17 cellular contexts compared by ENCODE assay signal in genomic region chr9:109421034-109421700, GRCh38.
"Had no signal": no experiment of that assay in that cellular context is flagged by ENCODE, and none has a peak within 500 bp of the region (broad histone marks: within the 10 kb centered on the region; RNA-seq: fewer than 3 reads in every experiment).

No MANE protein-coding gene starts in this region.

- H3K36me3 ChIP-seq: gastroesophageal sphincter, sigmoid colon had no signal

- H3K9me3 Mint-ChIP-seq: activated naive CD4-positive, alpha-beta T cell treated with anti-CD3 and anti-CD28 coated beads for 36 hours; activated T-helper 17 cell treated with anti-CD3 and anti-CD28 coated beads, Interleukin-2, amount 50 U/mL, for 72 hours; effector memory CD8-positive, alpha-beta T cell; naive B cell had no signal

- H3K27ac Mint-ChIP-seq: activated naive CD4-positive, alpha-beta T cell treated with anti-CD3 and anti-CD28 coated beads for 36 hours; activated T-helper 17 cell treated with anti-CD3 and anti-CD28 coated beads, Interleukin-2, amount 50 U/mL, for 72 hours; effector memory CD8-positive, alpha-beta T cell; T-helper 17 cell had no signal

- ATAC-seq: activated T-helper 17 cell treated with anti-CD3 and anti-CD28 coated beads, Interleukin-2, amount 50 U/mL, for 72 hours; effector memory CD8-positive, alpha-beta T cell; gastroesophageal sphincter; stimulated activated naive CD8-positive, alpha-beta T cell treated with anti-CD3 and anti-CD28 coated beads, Interleukin-15, Interleukin-2, amounts not matched to agents 100 U/mL and 50 U/mL, for 24 hours; T-helper 17 cell had no signal

- H3K4me1 Mint-ChIP-seq: activated T-helper 17 cell treated with anti-CD3 and anti-CD28 coated beads, Interleukin-2, amount 50 U/mL, for 72 hours; T-helper 17 cell had no signal

- H3K4me3 ChIP-seq: gastroesophageal sphincter, sigmoid colon, upper lobe of left lung had no signal

- DNase-seq: activated CD4-positive, alpha-beta T cell treated with anti-CD3 and anti-CD28 coated beads, Interleukin-2, amount 50 U/mL, for 1 hour; activated naive CD4-positive, alpha-beta T cell treated with anti-CD3 and anti-CD28 coated beads for 36 hours; activated T-cell treated with anti-CD3 and anti-CD28 coated beads for 4 hours; effector memory CD8-positive, alpha-beta T cell; hypothalamus; naive B cell; nucleus accumbens; sigmoid colon; stimulated activated CD4-positive, alpha-beta T cell treated with anti-CD3 and anti-CD28 coated beads, Interleukin-12 subunit alpha, Interleukin-12 subunit beta, amount 100 ng/mL, for 4 hours; stimulated activated CD4-positive, alpha-beta T cell treated with anti-CD3 and anti-CD28 coated beads, Interleukin-2, amount 100 ng/mL, for 48 hours; stimulated activated CD8-positive, alpha-beta memory T cell treated with anti-CD3 and anti-CD28 coated beads, Interleukin-4, amount 100 ng/mL, for 48 hours; stimulated activated naive CD8-positive, alpha-beta T cell treated with anti-CD3 and anti-CD28 coated beads, Interleukin-15, Interleukin-2, amounts not matched to agents 100 U/mL and 50 U/mL, for 24 hours; T-helper 17 cell; upper lobe of left lung had no signal

- H3K9me3 ChIP-seq: gastroesophageal sphincter, sigmoid colon, upper lobe of left lung had no signal

- H3K27me3 ChIP-seq: gastroesophageal sphincter, sigmoid colon, upper lobe of left lung had no signal

- H3K4me1 ChIP-seq: upper lobe of left lung had no signal

- H3K4me3 Mint-ChIP-seq: activated naive CD4-positive, alpha-beta T cell treated with anti-CD3 and anti-CD28 coated beads for 36 hours; activated T-helper 17 cell treated with anti-CD3 and anti-CD28 coated beads, Interleukin-2, amount 50 U/mL, for 72 hours; effector memory CD8-positive, alpha-beta T cell; naive B cell; T-helper 17 cell had no signal

- H3K27ac ChIP-seq: epithelial cell of prostate, gastroesophageal sphincter, sigmoid colon, upper lobe of left lung had no signal
